ENCODE assay signal across 33 cellular contexts in the genomic region with DNA sequence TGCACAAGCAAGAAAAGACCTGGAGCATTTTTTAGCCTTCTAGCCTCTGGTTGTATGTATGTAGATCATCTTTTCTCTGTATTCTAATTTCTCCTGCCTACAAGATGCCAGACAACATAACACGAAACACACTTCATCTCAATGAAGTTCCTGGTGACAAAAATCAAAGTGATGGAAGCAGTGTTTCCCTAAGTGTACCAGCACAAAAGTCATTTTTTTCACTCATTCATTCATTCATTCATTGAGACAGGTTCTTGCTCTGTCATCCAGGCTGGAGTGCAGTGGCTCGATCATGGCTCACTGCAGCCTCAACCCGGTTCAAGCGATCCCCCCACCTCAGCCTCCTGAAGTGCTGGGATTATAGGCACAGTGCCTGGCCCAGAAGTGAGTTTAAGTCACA.
"Had no signal": no experiment of that assay in that cellular context is flagged by ENCODE, and none has a peak within 500 bp of the region (broad histone marks: within the 10 kb centered on the region; RNA-seq: fewer than 3 reads in every experiment).

No MANE protein-coding gene starts in this region.

- H3K4me3 Mint-ChIP-seq: activated B cell treated with CpG ODN at 0.5 μM for 24 hours; activated CD4-positive, alpha-beta memory T cell treated with anti-CD3 and anti-CD28 coated beads for 36 hours; activated CD8-positive, alpha-beta memory T cell treated with anti-CD3 and anti-CD28 coated beads, Interleukin-2, amount 10 ng/mL, durations not matched to agents 7 days and 5 days; activated CD8-positive, alpha-beta T cell treated with anti-CD3 and anti-CD28 coated beads, Interleukin-2, amount 10 ng/mL, durations not matched to agents 7 days and 5 days; activated naive CD4-positive, alpha-beta T cell treated with anti-CD3 and anti-CD28 coated beads, Interleukin-2, amount 10 ng/mL, durations not matched to agents 7 days and 5 days; activated naive CD8-positive, alpha-beta T cell treated with anti-CD3 and anti-CD28 coated beads, Interleukin-2, amount 10 ng/mL, durations not matched to agents 7 days and 5 days; central memory CD8-positive, alpha-beta T cell; T-helper 17 cell; T-helper 2 cell treated with Interferon-gamma antibody and Interleukin-4, amounts not matched to agents 5 μg/mL and 100 μg/mL, for 36 hours had no signal

- H3K36me3 ChIP-seq: WERI-Rb-1 had no signal

- DNase-seq: activated B cell treated with CpG ODN at 0.5 μM for 24 hours; activated CD4-positive, alpha-beta memory T cell treated with anti-CD3 and anti-CD28 coated beads for 36 hours; activated CD4-positive, alpha-beta T cell treated with anti-CD3 and anti-CD28 coated beads for 48 hours; activated CD4-positive, alpha-beta T cell treated with anti-CD3 and anti-CD28 coated beads, Interleukin-2, amount 50 U/mL, for 1 hour; activated CD8-positive, alpha-beta memory T cell treated with anti-CD3 and anti-CD28 coated beads, Interleukin-2, amount 10 ng/mL, durations not matched to agents 7 days and 5 days; activated CD8-positive, alpha-beta memory T cell treated with anti-CD3 and anti-CD28 coated beads, Interleukin-2, amount 50 U/mL, for 4 hours; activated CD8-positive, alpha-beta T cell treated with anti-CD3 and anti-CD28 coated beads, Interleukin-2, amount 10 ng/mL, durations not matched to agents 7 days and 5 days; activated gamma-delta T cell; activated naive CD4-positive, alpha-beta T cell; activated naive CD4-positive, alpha-beta T cell treated with anti-CD3 and anti-CD28 coated beads, Interleukin-2, amount 10 ng/mL, durations not matched to agents 7 days and 5 days; activated naive CD8-positive, alpha-beta T cell treated with anti-CD3 and anti-CD28 coated beads, Interleukin-2, amount 10 ng/mL, durations not matched to agents 7 days and 5 days; activated T-cell treated with anti-CD3 and anti-CD28 coated beads, Interleukin-2, amount 50 U/mL, for 1 hour; activated T-cell treated with anti-CD3 and anti-CD28 coated beads, Interleukin-2, amount 50 U/mL, for 48 hours; amniotic stem cell; anterior cingulate cortex; brain microvascular endothelial cell; effector CD8-positive, alpha-beta T cell; foreskin fibroblast; gastrocnemius medialis; glutamatergic neuron; heart left ventricle; T-helper 1 cell; T-helper 17 cell; T1000 had no signal

- ATAC-seq: activated CD4-positive, CD25-positive, alpha-beta regulatory T cell treated with anti-CD3 and anti-CD28 coated beads, Interleukin-2, amount 50 U/mL, for 24 hours; activated CD8-positive, alpha-beta memory T cell treated with anti-CD3 and anti-CD28 coated beads, Interleukin-2, amount 10 ng/mL, durations not matched to agents 7 days and 5 days; activated CD8-positive, alpha-beta T cell treated with anti-CD3 and anti-CD28 coated beads, Interleukin-2, amount 10 ng/mL, durations not matched to agents 7 days and 5 days; activated naive CD4-positive, alpha-beta T cell treated with anti-CD3 and anti-CD28 coated beads, Interleukin-2, amount 50 U/mL, for 72 hours; esophagus mucosa; heart left ventricle; T-helper 17 cell had no signal

- H3K27ac Mint-ChIP-seq: activated B cell treated with CpG ODN at 0.5 μM for 24 hours; activated CD4-positive, alpha-beta memory T cell treated with anti-CD3 and anti-CD28 coated beads for 36 hours; activated CD8-positive, alpha-beta memory T cell treated with anti-CD3 and anti-CD28 coated beads, Interleukin-2, amount 10 ng/mL, durations not matched to agents 7 days and 5 days; activated CD8-positive, alpha-beta T cell treated with anti-CD3 and anti-CD28 coated beads, Interleukin-2, amount 10 ng/mL, durations not matched to agents 7 days and 5 days; activated naive CD4-positive, alpha-beta T cell treated with anti-CD3 and anti-CD28 coated beads, Interleukin-2, amount 10 ng/mL, durations not matched to agents 7 days and 5 days; activated naive CD8-positive, alpha-beta T cell treated with anti-CD3 and anti-CD28 coated beads, Interleukin-2, amount 10 ng/mL, durations not matched to agents 7 days and 5 days; T-helper 17 cell; T-helper 2 cell treated with Interferon-gamma antibody and Interleukin-4, amounts not matched to agents 5 μg/mL and 100 μg/mL, for 36 hours had no signal

- H3K27me3 ChIP-seq: brain microvascular endothelial cell, gastrocnemius medialis, heart left ventricle had no signal

- H3K9me3 ChIP-seq: gastrocnemius medialis, heart left ventricle had no signal

- H3K4me3 ChIP-seq: gastrocnemius medialis, heart left ventricle had no signal

- H3K36me3 Mint-ChIP-seq: activated naive CD8-positive, alpha-beta T cell treated with anti-CD3 and anti-CD28 coated beads, Interleukin-2, amount 10 ng/mL, durations not matched to agents 7 days and 5 days had no signal

- FAIRE-seq: bronchial epithelial cell, colon, endometrium had no signal

- H3K4me1 Mint-ChIP-seq: activated B cell treated with CpG ODN at 0.5 μM for 24 hours; activated CD8-positive, alpha-beta memory T cell treated with anti-CD3 and anti-CD28 coated beads, Interleukin-2, amount 10 ng/mL, durations not matched to agents 7 days and 5 days; activated naive CD4-positive, alpha-beta T cell treated with anti-CD3 and anti-CD28 coated beads, Interleukin-2, amount 10 ng/mL, durations not matched to agents 7 days and 5 days; activated naive CD8-positive, alpha-beta T cell treated with anti-CD3 and anti-CD28 coated beads, Interleukin-2, amount 10 ng/mL, durations not matched to agents 7 days and 5 days had no signal

- H3K27me3 Mint-ChIP-seq: activated B cell treated with CpG ODN at 0.5 μM for 24 hours; activated CD4-positive, alpha-beta memory T cell treated with anti-CD3 and anti-CD28 coated beads for 36 hours; activated CD8-positive, alpha-beta memory T cell treated with anti-CD3 and anti-CD28 coated beads, Interleukin-2, amount 10 ng/mL, durations not matched to agents 7 days and 5 days; activated naive CD4-positive, alpha-beta T cell treated with anti-CD3 and anti-CD28 coated beads, Interleukin-2, amount 10 ng/mL, durations not matched to agents 7 days and 5 days; activated naive CD8-positive, alpha-beta T cell treated with anti-CD3 and anti-CD28 coated beads, Interleukin-2, amount 10 ng/mL, durations not matched to agents 7 days and 5 days; central memory CD8-positive, alpha-beta T cell; T-helper 17 cell had no signal

- H3K9me3 Mint-ChIP-seq: activated B cell treated with CpG ODN at 0.5 μM for 24 hours; activated CD4-positive, alpha-beta memory T cell treated with anti-CD3 and anti-CD28 coated beads for 36 hours; activated naive CD4-positive, alpha-beta T cell treated with anti-CD3 and anti-CD28 coated beads, Interleukin-2, amount 10 ng/mL, durations not matched to agents 7 days and 5 days; activated naive CD4-positive, alpha-beta T cell treated with anti-CD3 and anti-CD28 coated beads, Interleukin-2, amount 50 U/mL, for 72 hours; activated naive CD8-positive, alpha-beta T cell treated with anti-CD3 and anti-CD28 coated beads, Interleukin-2, amount 10 ng/mL, durations not matched to agents 7 days and 5 days; central memory CD8-positive, alpha-beta T cell; T-helper 2 cell treated with Interferon-gamma antibody and Interleukin-4, amounts not matched to agents 5 μg/mL and 100 μg/mL, for 36 hours had no signal

- H3K27ac ChIP-seq: brain microvascular endothelial cell, gastrocnemius medialis, heart left ventricle, WERI-Rb-1 had no signal
